15 cellular contexts compared by ENCODE assay signal in genomic region chr5:65893749-65894430, GRCh38. TPM values are rescaled to one million over a fixed set of nuclear protein-coding genes. Genes with fewer than 3 reads are reported as not detected.
DNase-seq lines count a peak whose midpoint lies in the region; ATAC-seq and TF ChIP-seq lines count a peak whose summit lies in the region.
"Had no signal": no experiment of that assay in that cellular context is flagged by ENCODE, and none has a peak within 500 bp of the region (broad histone marks: within the 10 kb centered on the region; RNA-seq: fewer than 3 reads in every experiment).

No MANE protein-coding gene starts in this region.

- no peak overlapping the region for H3K4me2 ChIP-seq in GM23338

- no peak overlapping the region for H2AFZ ChIP-seq in GM23338

- H3K4me1 ChIP-seq in Caco-2 (peaks cover 14% of the 10 kb centered on the region), GM23338 (ENCODE audit: insufficient read depth) (no peaks in the 10 kb centered on the region)
- H3K4me1 ChIP-seq: BE2C had no signal

- CTCF ChIA-PET in Caco-2 (lab: Charles Lee) (no interaction called here), WTC11 (lab: Charles Lee) (interaction anchor here (0.8 kb wide), 1 partner anchor 10 kb away, joined by 3 read pairs; no protein-coding TSS in a partner anchor)

- no peaks in the 10 kb centered on the region for H3K27me3 Mint-ChIP-seq in Caco-2 (ENCODE audit: insufficient read depth, unreplicated experiment)
- no peaks in the 10 kb centered on the region for H3K27me3 Mint-ChIP-seq in GM23338 (ENCODE audit: insufficient read depth, low read depth, poor library complexity)
- no peaks in the 10 kb centered on the region for H3K27me3 Mint-ChIP-seq in WTC11 (ENCODE audit: low read depth)

- H3K4me1 Mint-ChIP-seq in Caco-2 (ENCODE audit: low read depth, unreplicated experiment) (peaks cover 15% of the 10 kb centered on the region), GM23338 (peaks cover 5% of the 10 kb centered on the region), WTC11 (peaks cover 11% of the 10 kb centered on the region)
- H3K4me1 Mint-ChIP-seq: CD4-positive, alpha-beta memory T cell had no signal

- no peak overlapping the region for H3K27ac ChIP-seq in GM23338 (ENCODE audit: low read depth)
- H3K27ac ChIP-seq: C4-2B had no signal

- no peaks in the 10 kb centered on the region for H3K79me2 ChIP-seq in GM23338 (replicated peaks; ENCODE audit: insufficient read depth)

- H3K27me3 ChIP-seq in Caco-2 (replicated peaks; ENCODE audit: control insufficient read depth, insufficient read depth, low read length) (no peaks in the 10 kb centered on the region), GM23338 (ENCODE audit: insufficient read depth) (no peaks in the 10 kb centered on the region)
- H3K27me3 ChIP-seq: BE2C had no signal

- H3K36me3 Mint-ChIP-seq in Caco-2 (ENCODE audit: insufficient read depth, unreplicated experiment) = no peaks in the 10 kb centered on the region
- no peaks in the 10 kb centered on the region for H3K36me3 Mint-ChIP-seq in GM23338 (ENCODE audit: low read depth)
- H3K36me3 Mint-ChIP-seq in WTC11 = no peaks in the 10 kb centered on the region
- H3K36me3 Mint-ChIP-seq: CD4-positive, alpha-beta memory T cell had no signal

- no peaks in the 10 kb centered on the region for H4K20me1 ChIP-seq in GM23338 (replicated peaks; ENCODE audit: insufficient read depth)

- H3K9me3 Mint-ChIP-seq in Caco-2 (ENCODE audit: unreplicated experiment) = no peaks in the 10 kb centered on the region
- no peaks in the 10 kb centered on the region for H3K9me3 Mint-ChIP-seq in GM23338
- H3K9me3 Mint-ChIP-seq in WTC11 = no peaks in the 10 kb centered on the region
- H3K9me3 Mint-ChIP-seq: CD4-positive, alpha-beta memory T cell had no signal

- no peak for TF ChIP-seq CTCF in Caco-2 (IDR thresholded peaks at IDR 0.05; ENCODE audit: insufficient read depth in 1 of 2, low read depth in 1 of 2, low read length in 1 of 2, severe bottlenecking in 1 of 2, unreplicated experiment in 1 of 2)
- no peak for TF ChIP-seq CTCF in GM23338 (conservative IDR thresholded peaks at IDR 0.05; ENCODE audit: low read depth in 2 of 2)
- no peak for TF ChIP-seq CTCF in WTC11 (IDR thresholded peaks at IDR 0.05)

- no peaks in the 10 kb centered on the region for H3K9me3 ChIP-seq in Caco-2
- H3K9me3 ChIP-seq: BE2C had no signal

- no peaks in the 10 kb centered on the region for H3F3A ChIP-seq in GM23338 (replicated peaks; ENCODE audit: low read depth)

- H3K9me2 ChIP-seq in GM23338 (ENCODE audit: insufficient read depth) = no peaks in the 10 kb centered on the region

- H3K4me3 Mint-ChIP-seq in Caco-2 (ENCODE audit: unreplicated experiment) (peak overlapping the region; percentile 50), GM23338 (no peak overlapping the region), WTC11 (no peak overlapping the region)
- H3K4me3 Mint-ChIP-seq: CD4-positive, alpha-beta memory T cell had no signal

- no TSS peak for BruUV-seq in Caco-2 (replicated peaks; lab: Mats Ljungman, UMichigan)

- H3K27ac Mint-ChIP-seq in Caco-2 (ENCODE audit: unreplicated experiment) = peak overlapping the region; percentile 34
- H3K27ac Mint-ChIP-seq in GM23338 = no peak overlapping the region
- no peak overlapping the region for H3K27ac Mint-ChIP-seq in WTC11
- H3K27ac Mint-ChIP-seq: CD4-positive, alpha-beta memory T cell had no signal

- intact Hi-C loops in Caco-2 (cut with micrococcal nuclease; ENCODE audit: unreplicated experiment) = no loop called here

- H3K36me3 ChIP-seq in Caco-2 (ENCODE audit: control insufficient read depth, insufficient read depth, low read length) (no peaks in the 10 kb centered on the region), GM23338 (ENCODE audit: insufficient read depth) (no peaks in the 10 kb centered on the region)
- H3K36me3 ChIP-seq: BE2C had no signal

- DNase-seq in Caco-2 = peak; percentile 35 to 45
- DNase-seq in GM23338 (ENCODE audit: low spot score) = peak; percentile 44
- peak; percentile 16 for DNase-seq in WTC11 (ENCODE audit: low spot score)
- peak; percentile 25 for DNase-seq in iPS-NIHi7 (ENCODE audit: extremely low spot score)
- DNase-seq in NCI-H1048 (lab: John Stamatoyannopoulos, UW) = no peak
- DNase-seq in SKM-1 (lab: John Stamatoyannopoulos, UW; ENCODE audit: unreplicated experiment) = no peak
- DNase-seq in NCI-H510A treated with DMSO at 0.1 percent for 48 hours (lab: John Stamatoyannopoulos, UW) = no peak
- DNase-seq: BE2C; CD4-positive, alpha-beta memory T cell; DMS153; DMS79 treated with DMSO at 0.1 percent for 48 hours; EL; GDM1 had no signal

- H3K4me3 ChIP-seq in Caco-2 (ENCODE audit: low read depth, low read length) (no peak overlapping the region), GM23338 (no peak overlapping the region)

- POLR2A ChIA-PET in Caco-2 (lab: Charles Lee) = interaction anchor here (0.6 kb wide), 1 partner anchor 9 kb away, joined by 4 read pairs; no protein-coding TSS in a partner anchor
- POLR2A ChIA-PET in WTC11 (lab: Charles Lee) = interaction anchor here (0.5 to 1.0 kb wide), 3 partner anchors 17 to 1286 kb away, joined by 3 read pairs; no protein-coding TSS in a partner anchor

- ATAC-seq in GM23338 = peak; percentile 91
- peak; percentile 93 for ATAC-seq in WTC11
- no peak for ATAC-seq in GM19395 (IDR thresholded peaks at IDR 0.05; ENCODE audit: unreplicated experiment)

TF ChIP-seq in GM23338, 12 proteins besides CTCF, POLR2A, EP300 and RAD21 (continues in another document):
- TF ChIP-seq CREB1 (CRISPR knock-in tag; IDR thresholded peaks at IDR 0.05; ENCODE audit: low read depth) (no peak), ETS1 (IDR thresholded peaks at IDR 0.05) (no peak), EZH2 (IDR thresholded peaks at IDR 0.05; ENCODE audit: low read depth, unreplicated experiment) (no peak), STAT1 (IDR thresholded peaks at IDR 0.05; ENCODE audit: unreplicated experiment) (no peak), JUNB (IDR thresholded peaks at IDR 0.05; ENCODE audit: unreplicated experiment) (no peak), EZH2phosphoT487 (IDR thresholded peaks at IDR 0.05; ENCODE audit: unreplicated experiment) (no peak), ZNF331 (CRISPR knock-in tag; IDR thresholded peaks at IDR 0.05; ENCODE audit: low read depth) (no peak)

TF ChIP-seq in WTC11, 78 proteins besides CTCF, POLR2A, EP300 and RAD21 (continues in another document):
- TF ChIP-seq ZNF232 (CRISPR knock-in tag; IDR thresholded peaks at IDR 0.05) (no peak), ZNF532 (CRISPR knock-in tag; IDR thresholded peaks at IDR 0.05; ENCODE audit: borderline replicate concordance) (no peak), ATF1 (CRISPR knock-in tag; IDR thresholded peaks at IDR 0.05) (no peak), STAT6 (CRISPR knock-in tag; conservative IDR thresholded peaks at IDR 0.05; ENCODE audit: low read depth) (no peak), FOXP1 (CRISPR knock-in tag; IDR thresholded peaks at IDR 0.05; ENCODE audit: borderline replicate concordance) (no peak)

RNA-seq across cellular contexts. Expression of gene ERBIN, which starts 32.5 kb away (rescaled TPM):
- 47.2 and 48.4 TPM in 2 replicates for total RNA-seq in Caco-2 (2022)
- total RNA-seq in GM23338 (2014; rRNA removed; shearing (Covaris generic)) = 26.4 and 29.1 TPM in 2 replicates
- 10.8 and 15.6 TPM in 2 replicates for polyA plus RNA-seq in GM23338 (2016; fragmentation: Nextera tagmentation; extraction: Ambion mirVana)
- total RNA-seq in WTC11 (2021) = 23.1 to 27.1 TPM (median 26.3 TPM) in 3 replicates

Comparison
In these comparisons a context has a peak if more than half of its experiments do, and no peak if none do; other contexts are left out.
1. DNase-seq: peak in Caco-2 (2 of 2), GM23338 (single experiment), WTC11 (single experiment) and iPS-NIHi7 (single experiment); none in NCI-H1048 (single experiment), SKM-1 (single experiment) and NCI-H510A treated with DMSO at 0.1 percent for 48 hours (single experiment).